Comparison of ENCODE assay signal across 1 cellular context in the genomic region with DNA sequence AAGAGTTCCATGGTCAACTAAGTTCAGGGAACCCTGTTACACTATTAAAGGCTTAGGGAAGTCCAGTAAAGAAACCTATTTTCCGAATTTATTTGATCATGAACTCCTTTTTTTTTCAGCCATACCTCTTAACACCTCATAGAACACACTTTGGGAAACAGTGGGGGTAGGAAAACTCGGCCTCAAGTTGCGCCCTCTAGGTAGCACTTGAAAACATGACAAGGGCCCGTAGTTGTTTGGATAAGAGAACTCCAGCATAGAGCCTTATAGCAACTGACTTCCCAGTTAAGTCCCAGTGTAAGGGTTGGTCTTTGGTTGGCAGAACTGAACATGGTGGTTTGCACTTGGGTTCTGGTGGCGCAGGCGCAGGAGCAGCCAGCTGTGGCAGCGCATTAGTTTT.
TF ChIP-seq lines count a peak whose summit lies in the region.

No MANE protein-coding gene starts in this region.

TF ChIP-seq in WTC11, 78 proteins besides CTCF, POLR2A, EP300 and RAD21 (continued from another document):
- no peak for TF ChIP-seq ZNF512 (CRISPR knock-in tag; IDR thresholded peaks at IDR 0.05; ENCODE audit: borderline replicate concordance)
- TF ChIP-seq, protein P1, sequence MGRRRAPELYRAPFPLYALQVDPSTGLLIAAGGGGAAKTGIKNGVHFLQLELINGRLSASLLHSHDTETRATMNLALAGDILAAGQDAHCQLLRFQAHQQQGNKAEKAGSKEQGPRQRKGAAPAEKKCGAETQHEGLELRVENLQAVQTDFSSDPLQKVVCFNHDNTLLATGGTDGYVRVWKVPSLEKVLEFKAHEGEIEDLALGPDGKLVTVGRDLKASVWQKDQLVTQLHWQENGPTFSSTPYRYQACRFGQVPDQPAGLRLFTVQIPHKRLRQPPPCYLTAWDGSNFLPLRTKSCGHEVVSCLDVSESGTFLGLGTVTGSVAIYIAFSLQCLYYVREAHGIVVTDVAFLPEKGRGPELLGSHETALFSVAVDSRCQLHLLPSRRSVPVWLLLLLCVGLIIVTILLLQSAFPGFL (CRISPR knock-in tag; IDR thresholded peaks at IDR 0.05; ENCODE audit: borderline replicate concordance): no peak
- no peak for TF ChIP-seq HMGXB4 (CRISPR knock-in tag; IDR thresholded peaks at IDR 0.05)
- no peak for TF ChIP-seq NFATC4 (CRISPR knock-in tag; IDR thresholded peaks at IDR 0.05)
- no peak for TF ChIP-seq OVOL2 (CRISPR knock-in tag; IDR thresholded peaks at IDR 0.05; ENCODE audit: borderline replicate concordance)
- no peak for TF ChIP-seq FOXK1 (CRISPR knock-in tag; IDR thresholded peaks at IDR 0.05)
- no peak for TF ChIP-seq ZNF138 (CRISPR knock-in tag; conservative IDR thresholded peaks at IDR 0.05)
- TF ChIP-seq, protein P2, sequence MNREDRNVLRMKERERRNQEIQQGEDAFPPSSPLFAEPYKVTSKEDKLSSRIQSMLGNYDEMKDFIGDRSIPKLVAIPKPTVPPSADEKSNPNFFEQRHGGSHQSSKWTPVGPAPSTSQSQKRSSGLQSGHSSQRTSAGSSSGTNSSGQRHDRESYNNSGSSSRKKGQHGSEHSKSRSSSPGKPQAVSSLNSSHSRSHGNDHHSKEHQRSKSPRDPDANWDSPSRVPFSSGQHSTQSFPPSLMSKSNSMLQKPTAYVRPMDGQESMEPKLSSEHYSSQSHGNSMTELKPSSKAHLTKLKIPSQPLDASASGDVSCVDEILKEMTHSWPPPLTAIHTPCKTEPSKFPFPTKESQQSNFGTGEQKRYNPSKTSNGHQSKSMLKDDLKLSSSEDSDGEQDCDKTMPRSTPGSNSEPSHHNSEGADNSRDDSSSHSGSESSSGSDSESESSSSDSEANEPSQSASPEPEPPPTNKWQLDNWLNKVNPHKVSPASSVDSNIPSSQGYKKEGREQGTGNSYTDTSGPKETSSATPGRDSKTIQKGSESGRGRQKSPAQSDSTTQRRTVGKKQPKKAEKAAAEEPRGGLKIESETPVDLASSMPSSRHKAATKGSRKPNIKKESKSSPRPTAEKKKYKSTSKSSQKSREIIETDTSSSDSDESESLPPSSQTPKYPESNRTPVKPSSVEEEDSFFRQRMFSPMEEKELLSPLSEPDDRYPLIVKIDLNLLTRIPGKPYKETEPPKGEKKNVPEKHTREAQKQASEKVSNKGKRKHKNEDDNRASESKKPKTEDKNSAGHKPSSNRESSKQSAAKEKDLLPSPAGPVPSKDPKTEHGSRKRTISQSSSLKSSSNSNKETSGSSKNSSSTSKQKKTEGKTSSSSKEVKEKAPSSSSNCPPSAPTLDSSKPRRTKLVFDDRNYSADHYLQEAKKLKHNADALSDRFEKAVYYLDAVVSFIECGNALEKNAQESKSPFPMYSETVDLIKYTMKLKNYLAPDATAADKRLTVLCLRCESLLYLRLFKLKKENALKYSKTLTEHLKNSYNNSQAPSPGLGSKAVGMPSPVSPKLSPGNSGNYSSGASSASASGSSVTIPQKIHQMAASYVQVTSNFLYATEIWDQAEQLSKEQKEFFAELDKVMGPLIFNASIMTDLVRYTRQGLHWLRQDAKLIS (CRISPR knock-in tag; IDR thresholded peaks at IDR 0.05; ENCODE audit: borderline replicate concordance): no peak
- no peak for TF ChIP-seq ZMAT4 (CRISPR knock-in tag; IDR thresholded peaks at IDR 0.05)
- TF ChIP-seq CREM (CRISPR knock-in tag; IDR thresholded peaks at IDR 0.05): no peak
- TF ChIP-seq ZBTB43 (CRISPR knock-in tag; IDR thresholded peaks at IDR 0.05): no peak
